In the genomic region with DNA sequence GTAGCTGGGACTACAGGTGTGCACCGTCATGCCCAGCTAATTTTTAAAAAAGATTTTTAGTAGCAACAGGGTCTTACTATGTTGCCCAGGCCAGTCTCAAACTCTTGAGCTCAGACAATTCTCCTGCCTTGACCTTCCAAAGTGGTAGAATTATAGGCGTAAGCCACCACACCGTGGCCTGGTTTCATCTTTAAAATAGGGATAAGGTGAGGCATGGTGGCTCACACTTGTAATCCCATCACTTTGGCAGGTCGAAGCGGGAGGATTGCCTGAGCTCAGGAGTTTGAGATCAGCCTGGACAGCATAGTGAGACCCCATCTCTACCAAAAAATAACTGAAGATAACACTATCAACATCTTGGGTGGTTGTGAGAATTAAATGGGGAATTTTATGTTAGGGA, we compare ENCODE assay signal across 7 cellular contexts.
DNase-seq lines count a peak whose midpoint lies in the region; ATAC-seq, FAIRE-seq and TF ChIP-seq lines count a peak whose summit lies in the region.
"Not testable (repeated sequence)": the region's sequence is repeated elsewhere in the genome, so short reads cannot be mapped to it uniquely, and the experiment has no call there.

No MANE protein-coding gene starts in this region.

- not testable (repeated sequence) for TF ChIP-seq POLR2A in endothelial cell of umbilical vein (IDR thresholded peaks at IDR 0.05; ENCODE audit: low read depth, low read length)

- H3K4me2 ChIP-seq in mammary epithelial cell (ENCODE audit: insufficient read depth, low read depth, low read length); endothelial cell of umbilical vein (ENCODE audit: insufficient read depth, low read length): not testable (repeated sequence)

- not testable (repeated sequence) for H3K4me1 ChIP-seq in mammary epithelial cell (ENCODE audit: insufficient read depth, low read length); endothelial cell of umbilical vein (ENCODE audit: control insufficient read depth, extremely low read depth, insufficient read depth, low read length); upper lobe of right lung

- H3K9me3 ChIP-seq in mammary epithelial cell (replicated peaks; ENCODE audit: insufficient read depth, low read length); endothelial cell of umbilical vein (replicated peaks; ENCODE audit: control insufficient read depth, insufficient read depth, low read length); upper lobe of right lung: not testable (repeated sequence)

- H3K9me1 ChIP-seq in endothelial cell of umbilical vein (replicated peaks; ENCODE audit: control insufficient read depth, extremely low read depth, insufficient read depth, low read length), result not testable (repeated sequence)

- TF ChIP-seq CTCF in mammary epithelial cell (conservative IDR thresholded peaks at IDR 0.05 in 1 of 2, IDR thresholded peaks at IDR 0.05 in 1 of 2; ENCODE audit: extremely low read depth in 1 of 2, insufficient read depth in 1 of 2, low read depth in 1 of 2, low read length in 2 of 2); endothelial cell of umbilical vein (IDR thresholded peaks at IDR 0.05; ENCODE audit: extremely low read depth in 1 of 2, insufficient read depth in 1 of 2, low read depth in 1 of 2, low read length in 2 of 2); upper lobe of right lung (IDR thresholded peaks at IDR 0.05): not testable (repeated sequence)

- in situ Hi-C loops in mammary epithelial cell (cut with MboI; ENCODE audit: low sequenced_read_pairs in 2 of 2), result not testable (repeated sequence)

- not testable (repeated sequence) for H3K4me3 ChIP-seq in mammary epithelial cell (replicated peaks in 1 of 3; ENCODE audit: insufficient read depth in 1 of 3, low read depth in 2 of 3, low read length in 3 of 3); endothelial cell of umbilical vein (replicated peaks in 1 of 3; ENCODE audit: insufficient read depth in 1 of 3, low read depth in 1 of 3, low read length in 3 of 3); upper lobe of right lung

- intact Hi-C loops in mammary epithelial cell (cut with micrococcal nuclease); endothelial cell of umbilical vein (cut with micrococcal nuclease); posterior vena cava (cut with DNase I); upper lobe of right lung (cut with DNase I): not testable (repeated sequence)

- dilution Hi-C loops in mammary epithelial cell (cut with HindIII; ENCODE audit: low sequenced_read_pairs); endothelial cell of umbilical vein (cut with MboI; ENCODE audit: extremely low pct_ligation_motif_present, low sequenced_read_pairs): not testable (repeated sequence)

- not testable (repeated sequence) for H3K9ac ChIP-seq in mammary epithelial cell (ENCODE audit: insufficient read depth, low read length); endothelial cell of umbilical vein (replicated peaks; ENCODE audit: extremely low read depth, insufficient read depth, low read length)

- DNase-seq in activated effector memory CD4-positive, alpha-beta T cell treated with anti-CD3 and anti-CD28 coated beads, Interleukin-2, amount 50 U/mL, for 16 hours, result peak; percentile 46
- DNase-seq in mammary epithelial cell (peak; percentile 0), endothelial cell of umbilical vein (ENCODE audit: low read depth, low spot score) (peak; percentile 0), inferior parietal cortex (ENCODE audit: extremely low spot score) (peak; percentile 0), mesenteric fat pad (ENCODE audit: low spot score) (peak; percentile 57), posterior vena cava (ENCODE audit: low spot score) (peak; percentile 29), upper lobe of right lung (peak; percentile 36)

- not testable (repeated sequence) for FAIRE-seq in endothelial cell of umbilical vein (lab: Jason Lieb, UNC)

- WGBS in mammary epithelial cell (ENCODE audit: low coverage, missing lambda C conversion rate), result 93% methylated on average over 5 of the region's 5 CpGs

- H3K36me3 ChIP-seq in mammary epithelial cell (ENCODE audit: insufficient read depth, low read length); endothelial cell of umbilical vein (ENCODE audit: control insufficient read depth in 2 of 2, extremely low read depth in 1 of 2, insufficient read depth in 2 of 2, low read length in 2 of 2); upper lobe of right lung: not testable (repeated sequence)

- H3K79me2 ChIP-seq in mammary epithelial cell (ENCODE audit: insufficient read depth, low read length); endothelial cell of umbilical vein (ENCODE audit: control insufficient read depth, insufficient read depth, low read length): not testable (repeated sequence)

- H2AFZ ChIP-seq in mammary epithelial cell (ENCODE audit: low read depth, low read length); endothelial cell of umbilical vein (ENCODE audit: low read depth, low read length): not testable (repeated sequence)

- H3K27me3 ChIP-seq in mammary epithelial cell (ENCODE audit: insufficient read depth, low read length); endothelial cell of umbilical vein (ENCODE audit: control insufficient read depth in 2 of 2, insufficient read depth in 2 of 2, low read length in 2 of 2); upper lobe of right lung: not testable (repeated sequence)

- CTCF ChIA-PET in mammary epithelial cell (lab: Charles Lee; ENCODE audit: low non-redundant PET); endothelial cell of umbilical vein (lab: Charles Lee): not testable (repeated sequence)

- BruUV-seq in mammary epithelial cell (replicated peaks; lab: Mats Ljungman, UMichigan); endothelial cell of umbilical vein (replicated peaks; lab: Mats Ljungman, UMichigan): not testable (repeated sequence)

- POLR2A ChIA-PET in endothelial cell of umbilical vein (lab: Charles Lee), result not testable (repeated sequence)

- peak; percentile 5 for ATAC-seq in upper lobe of right lung

- not testable (repeated sequence) for H4K20me1 ChIP-seq in mammary epithelial cell (ENCODE audit: insufficient read depth, low read length); endothelial cell of umbilical vein (replicated peaks; ENCODE audit: control insufficient read depth, extremely low read depth, insufficient read depth, low read length)

- not testable (repeated sequence) for H3K27ac ChIP-seq in mammary epithelial cell (ENCODE audit: insufficient read depth, low read depth, low read length); endothelial cell of umbilical vein (ENCODE audit: insufficient read depth, low read depth, low read length); upper lobe of right lung

Comparison
In these comparisons a context has a peak if more than half of its experiments do, and no peak if none do; other contexts are left out.
1. DNase-seq: peak in every context shown above with its lines; median percentile 57 in mesenteric fat pad; 46 in activated effector memory CD4-positive, alpha-beta T cell treated with anti-CD3 and anti-CD28 coated beads, Interleukin-2, amount 50 U/mL, for 16 hours; 36 in upper lobe of right lung; 29 in posterior vena cava; 0 in mammary epithelial cell; 0 in endothelial cell of umbilical vein; 0 in inferior parietal cortex.